ENCODE assay signal across 29 cellular contexts in genomic region chr19:17055636-17056035, GRCh38.
"Had no signal": no experiment of that assay in that cellular context is flagged by ENCODE, and none has a peak within 500 bp of the region (broad histone marks: within the 10 kb centered on the region; RNA-seq: fewer than 3 reads in every experiment).

No MANE protein-coding gene starts in this region.

- ATAC-seq: activated CD4-positive, alpha-beta T cell treated with anti-CD3 and anti-CD28 coated beads for 36 hours; activated CD8-positive, alpha-beta memory T cell treated with anti-CD3 and anti-CD28 coated beads, Interleukin-2, amount 10 ng/mL, durations not matched to agents 7 days and 5 days; activated CD8-positive, alpha-beta T cell treated with anti-CD3 and anti-CD28 coated beads, Interleukin-2, amount 10 ng/mL, durations not matched to agents 7 days and 5 days; activated naive CD4-positive, alpha-beta T cell treated with anti-CD3 and anti-CD28 coated beads, Interleukin-2, amount 50 U/mL, for 72 hours; T-helper 17 cell had no signal

- H3K27ac ChIP-seq: brain microvascular endothelial cell, coronary artery, dorsolateral prefrontal cortex, epithelial cell of prostate had no signal

- H3K27me3 Mint-ChIP-seq: activated CD4-positive, alpha-beta memory T cell treated with anti-CD3 and anti-CD28 coated beads for 36 hours; activated CD4-positive, alpha-beta T cell treated with anti-CD3 and anti-CD28 coated beads for 36 hours; activated CD4-positive, alpha-beta T cell treated with anti-CD3 and anti-CD28 coated beads, Interleukin-2, amount 10 ng/mL, durations not matched to agents 24 days and 14 days; activated CD8-positive, alpha-beta memory T cell treated with anti-CD3 and anti-CD28 coated beads, Interleukin-2, amount 10 ng/mL, durations not matched to agents 7 days and 5 days; activated naive CD8-positive, alpha-beta T cell treated with anti-CD3 and anti-CD28 coated beads, Interleukin-2, amount 10 ng/mL, durations not matched to agents 7 days and 5 days; central memory CD8-positive, alpha-beta T cell; dendritic cell treated with granulocyte-macrophage colony-stimulating factor and Interleukin-4, amounts not matched to agents 40 ng/mL and 50 ng/mL, for 4 days; T-helper 17 cell had no signal

- H3K27ac Mint-ChIP-seq: activated CD4-positive, alpha-beta memory T cell treated with anti-CD3 and anti-CD28 coated beads for 36 hours; activated CD4-positive, alpha-beta T cell treated with anti-CD3 and anti-CD28 coated beads for 36 hours; activated CD4-positive, alpha-beta T cell treated with anti-CD3 and anti-CD28 coated beads, Interleukin-2, amount 10 ng/mL, durations not matched to agents 24 days and 14 days; activated CD8-positive, alpha-beta memory T cell treated with anti-CD3 and anti-CD28 coated beads, Interleukin-2, amount 10 ng/mL, durations not matched to agents 7 days and 5 days; activated CD8-positive, alpha-beta T cell treated with anti-CD3 and anti-CD28 coated beads, Interleukin-2, amount 10 ng/mL, durations not matched to agents 7 days and 5 days; activated naive CD4-positive, alpha-beta T cell treated with anti-CD3 and anti-CD28 coated beads for 36 hours; activated naive CD4-positive, alpha-beta T cell treated with anti-CD3 and anti-CD28 coated beads, Interleukin-2, amount 50 U/mL, for 72 hours; activated naive CD8-positive, alpha-beta T cell treated with anti-CD3 and anti-CD28 coated beads, Interleukin-2, amount 10 ng/mL, durations not matched to agents 7 days and 5 days; activated T-helper 1 cell treated with anti-CD3 and anti-CD28 coated beads, Interleukin-12 subunit alpha, Interleukin-12 subunit beta, Interleukin-2, Interleukin-4 antibody, amounts not matched to agents 30 ng/mL and 10 ng/mL and 1 ng/mL, durations not matched to agents 14 hours and 24 hours and 36 hours; activated T-helper 2 cell treated with anti-CD3 and anti-CD28 coated beads, Interferon-gamma antibody, Interleukin-2, Interleukin-4, amounts not matched to agents 10 μg/mL and 5 μg/mL and 100 μg/mL, durations not matched to agents 14 hours and 24 hours and 36 hours; T-helper 2 cell treated with Interferon-gamma antibody and Interleukin-4, amounts not matched to agents 5 μg/mL and 100 μg/mL, for 36 hours had no signal

- H3K9me3 Mint-ChIP-seq: activated CD4-positive, alpha-beta memory T cell treated with anti-CD3 and anti-CD28 coated beads for 36 hours; activated CD4-positive, alpha-beta T cell treated with anti-CD3 and anti-CD28 coated beads, Interleukin-2, amount 10 ng/mL, durations not matched to agents 24 days and 14 days; activated naive CD4-positive, alpha-beta T cell treated with anti-CD3 and anti-CD28 coated beads for 36 hours; activated naive CD4-positive, alpha-beta T cell treated with anti-CD3 and anti-CD28 coated beads, Interleukin-2, amount 50 U/mL, for 72 hours; activated naive CD8-positive, alpha-beta T cell treated with anti-CD3 and anti-CD28 coated beads, Interleukin-2, amount 10 ng/mL, durations not matched to agents 7 days and 5 days; activated T-helper 1 cell treated with anti-CD3 and anti-CD28 coated beads, Interleukin-12 subunit alpha, Interleukin-12 subunit beta, Interleukin-2, Interleukin-4 antibody, amounts not matched to agents 30 ng/mL and 10 ng/mL and 1 ng/mL, durations not matched to agents 14 hours and 24 hours and 36 hours; activated T-helper 2 cell treated with anti-CD3 and anti-CD28 coated beads, Interferon-gamma antibody, Interleukin-2, Interleukin-4, amounts not matched to agents 10 μg/mL and 5 μg/mL and 100 μg/mL, durations not matched to agents 14 hours and 24 hours and 36 hours; central memory CD8-positive, alpha-beta T cell; dendritic cell treated with granulocyte-macrophage colony-stimulating factor and Interleukin-4, amounts not matched to agents 40 ng/mL and 50 ng/mL, for 4 days; T-helper 2 cell treated with Interferon-gamma antibody and Interleukin-4, amounts not matched to agents 5 μg/mL and 100 μg/mL, for 36 hours had no signal

- H3K4me1 Mint-ChIP-seq: activated CD4-positive, alpha-beta T cell treated with anti-CD3 and anti-CD28 coated beads for 36 hours; activated CD4-positive, alpha-beta T cell treated with anti-CD3 and anti-CD28 coated beads, Interleukin-2, amount 10 ng/mL, durations not matched to agents 24 days and 14 days; activated CD8-positive, alpha-beta memory T cell treated with anti-CD3 and anti-CD28 coated beads, Interleukin-2, amount 10 ng/mL, durations not matched to agents 7 days and 5 days; activated naive CD8-positive, alpha-beta T cell treated with anti-CD3 and anti-CD28 coated beads, Interleukin-2, amount 10 ng/mL, durations not matched to agents 7 days and 5 days; central memory CD8-positive, alpha-beta T cell had no signal

- H3K4me3 Mint-ChIP-seq: activated CD4-positive, alpha-beta memory T cell treated with anti-CD3 and anti-CD28 coated beads for 36 hours; activated CD4-positive, alpha-beta T cell treated with anti-CD3 and anti-CD28 coated beads for 36 hours; activated CD4-positive, alpha-beta T cell treated with anti-CD3 and anti-CD28 coated beads, Interleukin-2, amount 10 ng/mL, durations not matched to agents 24 days and 14 days; activated CD8-positive, alpha-beta memory T cell treated with anti-CD3 and anti-CD28 coated beads, Interleukin-2, amount 10 ng/mL, durations not matched to agents 7 days and 5 days; activated CD8-positive, alpha-beta T cell treated with anti-CD3 and anti-CD28 coated beads, Interleukin-2, amount 10 ng/mL, durations not matched to agents 7 days and 5 days; activated naive CD4-positive, alpha-beta T cell treated with anti-CD3 and anti-CD28 coated beads for 36 hours; activated naive CD8-positive, alpha-beta T cell treated with anti-CD3 and anti-CD28 coated beads, Interleukin-2, amount 10 ng/mL, durations not matched to agents 7 days and 5 days; activated T-helper 1 cell treated with anti-CD3 and anti-CD28 coated beads, Interleukin-12 subunit alpha, Interleukin-12 subunit beta, Interleukin-2, Interleukin-4 antibody, amounts not matched to agents 30 ng/mL and 10 ng/mL and 1 ng/mL, durations not matched to agents 14 hours and 24 hours and 36 hours; central memory CD8-positive, alpha-beta T cell; dendritic cell treated with granulocyte-macrophage colony-stimulating factor and Interleukin-4, amounts not matched to agents 40 ng/mL and 50 ng/mL, for 4 days; T-helper 17 cell; T-helper 2 cell treated with Interferon-gamma antibody and Interleukin-4, amounts not matched to agents 5 μg/mL and 100 μg/mL, for 36 hours had no signal

- DNase-seq: activated CD4-positive, alpha-beta memory T cell treated with anti-CD3 and anti-CD28 coated beads for 36 hours; activated CD4-positive, alpha-beta T cell treated with anti-CD3 and anti-CD28 coated beads for 36 hours; activated CD4-positive, alpha-beta T cell treated with anti-CD3 and anti-CD28 coated beads, Interleukin-2, amount 10 ng/mL, durations not matched to agents 24 days and 14 days; activated CD4-positive, CD25-positive, alpha-beta regulatory T cell; activated CD4-positive, CD25-positive, alpha-beta regulatory T cell treated with anti-CD3 and anti-CD28 coated beads, Interleukin-2, amount 50 U/mL, for 72 hours; activated CD8-positive, alpha-beta memory T cell treated with anti-CD3 and anti-CD28 coated beads, Interleukin-2, amount 10 ng/mL, durations not matched to agents 7 days and 5 days; activated CD8-positive, alpha-beta memory T cell treated with anti-CD3 and anti-CD28 coated beads, Interleukin-2, amount 50 U/mL, for 4 hours; activated CD8-positive, alpha-beta T cell treated with anti-CD3 and anti-CD28 coated beads, Interleukin-2, amount 10 ng/mL, durations not matched to agents 7 days and 5 days; activated effector memory CD4-positive, alpha-beta T cell treated with anti-CD3 and anti-CD28 coated beads, Interleukin-2, amount 50 U/mL, for 16 hours; activated naive CD4-positive, alpha-beta T cell treated with anti-CD3 and anti-CD28 coated beads for 36 hours; activated naive CD8-positive, alpha-beta T cell treated with anti-CD3 and anti-CD28 coated beads, Interleukin-2, amount 10 ng/mL, durations not matched to agents 7 days and 5 days; activated T-cell treated with anti-CD3 and anti-CD28 coated beads, Interleukin-2, amount 50 U/mL, for 1 hour; activated T-cell treated with anti-CD3 and anti-CD28 coated beads, Interleukin-2, amount 50 U/mL, for 48 hours; anterior cingulate cortex; brain microvascular endothelial cell; dorsolateral prefrontal cortex; effector memory CD4-positive, alpha-beta T cell; foreskin fibroblast; head of caudate nucleus; T-helper 1 cell; T-helper 17 cell had no signal

- H3K27me3 ChIP-seq: brain microvascular endothelial cell, dorsolateral prefrontal cortex had no signal

- H3K4me3 ChIP-seq: coronary artery, dorsolateral prefrontal cortex had no signal
